Comparison of ENCODE assay signal across 8 cellular contexts in genomic region chr9:120366646-120367019, GRCh38.
DNase-seq lines count a peak whose midpoint lies in the region; ATAC-seq and TF ChIP-seq lines count a peak whose summit lies in the region.

No MANE protein-coding gene starts in this region.

- H3K9me3 ChIP-seq in testis (no peaks in the 10 kb centered on the region), prostate gland (no peaks in the 10 kb centered on the region)

- TF ChIP-seq POLR2A in testis (IDR thresholded peaks at IDR 0.05) (no peak), prostate gland (IDR thresholded peaks at IDR 0.05) (no peak)

- H3K27ac ChIP-seq in testis: no peak overlapping the region
- H3K27ac ChIP-seq in prostate gland: no peak overlapping the region

- 39 to 45% methylated on average over 4 of the region's 4 CpGs for WGBS in testis, 2 donors
- WGBS in prostate gland: 35% methylated on average over 4 of the region's 4 CpGs

- no peak overlapping the region for H3K4me3 ChIP-seq in testis
- no peak overlapping the region for H3K4me3 ChIP-seq in prostate gland

- H3K36me3 ChIP-seq in testis (ENCODE audit: low read depth, missing control alignments): no peaks in the 10 kb centered on the region
- no peaks in the 10 kb centered on the region for H3K36me3 ChIP-seq in prostate gland

- intact Hi-C loops in testis (cut with DNase I; ENCODE audit: low total_unique reads) (no loop called here), prostate gland (cut with DNase I) (no loop called here)

- peak; percentile 30 for DNase-seq in NCI-H82 (lab: John Stamatoyannopoulos, UW)
- no peak for DNase-seq in NCI-H82 treated with DMSO at 0.1 percent for 48 hours (lab: John Stamatoyannopoulos, UW; ENCODE audit: unreplicated experiment)
- DNase-seq in amniotic epithelial cell (ENCODE audit: low read depth): peak; percentile 94
- DNase-seq in iPS DF 4.7 (ENCODE audit: extremely low read depth, low spot score): peak; percentile 62
- DNase-seq in testis: peak; percentile 41
- DNase-seq in prostate gland (ENCODE audit: low spot score): no peak
- DNase-seq in activated CD8-positive, alpha-beta memory T cell treated with anti-CD3 and anti-CD28 coated beads, Interleukin-2, amount 50 U/mL, for 48 hours: no peak

- ATAC-seq in HG02970 (IDR thresholded peaks at IDR 0.05; ENCODE audit: low FRiP score, unreplicated experiment): no peak

- TF ChIP-seq CTCF in testis (IDR thresholded peaks at IDR 0.05) (no peak), prostate gland (IDR thresholded peaks at IDR 0.05) (no peak)

- H3K27me3 ChIP-seq in testis (no peaks in the 10 kb centered on the region), prostate gland (replicated peaks; ENCODE audit: insufficient read depth) (no peaks in the 10 kb centered on the region)

- no peaks in the 10 kb centered on the region for H3K4me1 ChIP-seq in testis
- no peaks in the 10 kb centered on the region for H3K4me1 ChIP-seq in prostate gland (replicated peaks)

Comparison
In these comparisons a context has a peak if more than half of its experiments do, and no peak if none do; other contexts are left out.
1. DNase-seq: peak in NCI-H82 (single experiment), amniotic epithelial cell (single experiment), iPS DF 4.7 (single experiment) and testis (single experiment); none in NCI-H82 treated with DMSO at 0.1 percent for 48 hours (single experiment), prostate gland (single experiment) and activated CD8-positive, alpha-beta memory T cell treated with anti-CD3 and anti-CD28 coated beads, Interleukin-2, amount 50 U/mL, for 48 hours (single experiment).